ENCODE assay signal across 31 cellular contexts in genomic region chr20:17298751-17299150, GRCh38.
"Had no signal": no experiment of that assay in that cellular context is flagged by ENCODE, and none has a peak within 500 bp of the region (broad histone marks: within the 10 kb centered on the region; RNA-seq: fewer than 3 reads in every experiment).

No MANE protein-coding gene starts in this region.

- H3K27me3 ChIP-seq: adrenal gland, body of pancreas, colonic mucosa, esophagus squamous epithelium, gastroesophageal sphincter, heart right ventricle had no signal

- H3K27ac ChIP-seq: adrenal gland, body of pancreas, colonic mucosa, epithelial cell of prostate, esophagus squamous epithelium, gastroesophageal sphincter, heart right ventricle, WERI-Rb-1 had no signal

- ATAC-seq: activated CD4-positive, alpha-beta T cell treated with anti-CD3 and anti-CD28 coated beads for 36 hours; activated CD4-positive, CD25-positive, alpha-beta regulatory T cell treated with anti-CD3 and anti-CD28 coated beads, Interleukin-2, amount 50 U/mL, for 24 hours; activated CD8-positive, alpha-beta memory T cell treated with anti-CD3 and anti-CD28 coated beads, Interleukin-2, amount 10 ng/mL, durations not matched to agents 7 days and 5 days; activated CD8-positive, alpha-beta T cell treated with anti-CD3 and anti-CD28 coated beads, Interleukin-2, amount 10 ng/mL, durations not matched to agents 7 days and 5 days; activated naive CD8-positive, alpha-beta T cell treated with anti-CD3 and anti-CD28 coated beads, Interleukin-2, amount 50 U/mL, for 24 hours; body of pancreas; gastroesophageal sphincter; heart right ventricle; T-helper 17 cell had no signal

- H3K4me1 ChIP-seq: adrenal gland, body of pancreas, colonic mucosa, esophagus squamous epithelium, gastroesophageal sphincter, heart right ventricle had no signal

- H3K9me3 ChIP-seq: adrenal gland, body of pancreas, colonic mucosa, esophagus squamous epithelium, gastroesophageal sphincter had no signal

- H3K36me3 ChIP-seq: adrenal gland, colonic mucosa, esophagus squamous epithelium, gastroesophageal sphincter, heart right ventricle had no signal

- H3K4me3 ChIP-seq: adrenal gland, body of pancreas, colonic mucosa, esophagus squamous epithelium, gastroesophageal sphincter, heart right ventricle had no signal

- FAIRE-seq: endometrium, endothelial cell of umbilical vein had no signal

- DNase-seq: activated B cell treated with CpG ODN at 0.5 μM for 24 hours; activated CD4-positive, alpha-beta memory T cell treated with anti-CD3 and anti-CD28 coated beads for 36 hours; activated CD4-positive, alpha-beta T cell treated with anti-CD3 and anti-CD28 coated beads for 36 hours; activated CD4-positive, alpha-beta T cell treated with anti-CD3 and anti-CD28 coated beads, Interleukin-2, amount 10 ng/mL, durations not matched to agents 24 days and 14 days; activated CD8-positive, alpha-beta memory T cell treated with anti-CD3 and anti-CD28 coated beads, Interleukin-2, amount 10 ng/mL, durations not matched to agents 7 days and 5 days; activated CD8-positive, alpha-beta memory T cell treated with anti-CD3 and anti-CD28 coated beads, Interleukin-2, amount 50 U/mL, for 4 hours; activated CD8-positive, alpha-beta T cell treated with anti-CD3 and anti-CD28 coated beads, Interleukin-2, amount 10 ng/mL, durations not matched to agents 7 days and 5 days; activated effector memory CD4-positive, alpha-beta T cell treated with anti-CD3 and anti-CD28 coated beads, Interleukin-2, amount 50 U/mL, for 16 hours; activated naive CD4-positive, alpha-beta T cell treated with anti-CD3 and anti-CD28 coated beads for 36 hours; activated naive CD8-positive, alpha-beta T cell treated with anti-CD3 and anti-CD28 coated beads for 36 hours; activated naive CD8-positive, alpha-beta T cell treated with anti-CD3 and anti-CD28 coated beads, Interleukin-2, amount 50 U/mL, for 24 hours; activated T-cell treated with anti-CD3 and anti-CD28 coated beads, Interleukin-2, amount 50 U/mL, for 1 hour; activated T-cell treated with anti-CD3 and anti-CD28 coated beads, Interleukin-2, amount 50 U/mL, for 48 hours; adrenal gland; amygdala; aorta; body of pancreas; caudate nucleus; colonic mucosa; effector CD8-positive, alpha-beta T cell; esophagus squamous epithelium; foreskin melanocyte; heart right ventricle; T-helper 17 cell; T1000; WERI-Rb-1 had no signal
